In genomic region chr2:35410431-35411061, GRCh38 we compare ENCODE assay signal across 1 cellular context.
TF ChIP-seq lines count a peak whose summit lies in the region.

No MANE protein-coding gene starts in this region.

TF ChIP-seq in WTC11, 78 proteins besides CTCF, POLR2A, EP300 and RAD21 (continued from another document):
- TF ChIP-seq TEAD1 (CRISPR knock-in tag; IDR thresholded peaks at IDR 0.05) = no peak
- TF ChIP-seq FOXP1 (CRISPR knock-in tag; IDR thresholded peaks at IDR 0.05; ENCODE audit: borderline replicate concordance) = no peak
- TF ChIP-seq ZNF317 (CRISPR knock-in tag; IDR thresholded peaks at IDR 0.05; ENCODE audit: borderline replicate concordance, low read depth) = no peak
- TF ChIP-seq ZNF263 (CRISPR knock-in tag; IDR thresholded peaks at IDR 0.05; ENCODE audit: low read depth) = no peak
- TF ChIP-seq ATF2 (CRISPR knock-in tag; IDR thresholded peaks at IDR 0.05; ENCODE audit: borderline replicate concordance, low read depth) = no peak
- TF ChIP-seq OVOL2 (CRISPR knock-in tag; IDR thresholded peaks at IDR 0.05; ENCODE audit: borderline replicate concordance) = no peak
TF ChIP-seq in WTC11: peak in this region for 0.
